Comparison of ENCODE assay signal across 10 cellular contexts in genomic region chr2:234955091-234955511, GRCh38. TPM values are rescaled to one million over a fixed set of nuclear protein-coding genes. Genes with fewer than 3 reads are reported as not detected.
DNase-seq lines count a peak whose midpoint lies in the region; ATAC-seq, FAIRE-seq and TF ChIP-seq lines count a peak whose summit lies in the region.
"Had no signal": no experiment of that assay in that cellular context is flagged by ENCODE, and none has a peak within 500 bp of the region (broad histone marks: within the 10 kb centered on the region; RNA-seq: fewer than 3 reads in every experiment).

No MANE protein-coding gene starts in this region.

- no peak overlapping the region for H4K8ac ChIP-seq in trophoblast cell (ENCODE audit: low read depth, low read length)

- peak overlapping the region; percentile 7 for H3K9ac ChIP-seq in trophoblast cell (ENCODE audit: low read length)

- ATAC-seq in WTC11 (no peak), right cardiac atrium (no peak), GM18498 (IDR thresholded peaks at IDR 0.05; ENCODE audit: unreplicated experiment) (no peak), HG02885 (IDR thresholded peaks at IDR 0.05; ENCODE audit: poor library complexity, unreplicated experiment) (no peak)

- H3K79me1 ChIP-seq in trophoblast cell (ENCODE audit: low read length) = peaks cover 20% of the 10 kb centered on the region

- WGBS in right cardiac atrium = 86% methylated on average over 13 of the region's 13 CpGs
- WGBS in trophoblast cell (ENCODE audit: extremely low coverage, insufficient coverage, insufficient read length) = no CpG with 5 or more reads among the region's 13 CpGs

- no peak overlapping the region for H2BK12ac ChIP-seq in trophoblast cell (ENCODE audit: low read length)

- no peaks in the 10 kb centered on the region for H3K9me3 Mint-ChIP-seq in WTC11

- intact Hi-C loops in right cardiac atrium (cut with DNase I) = loop anchor here in 1 of 4 donors (10.0 kb wide), 1 partner anchor 100 kb away; no protein-coding TSS in a partner anchor

- peak overlapping the region; percentile 42 for H3K4ac ChIP-seq in trophoblast cell (ENCODE audit: low read depth, low read length)

- H3K27me3 Mint-ChIP-seq in WTC11 (ENCODE audit: low read depth) = peaks cover 22% of the 10 kb centered on the region

- H3K27me3 ChIP-seq in right cardiac atrium (ENCODE audit: control insufficient read depth, insufficient read depth) (no peaks in the 10 kb centered on the region), trophoblast cell (ENCODE audit: insufficient read depth, low read length) (no peaks in the 10 kb centered on the region)

- no peak for TF ChIP-seq CTCF in WTC11 (IDR thresholded peaks at IDR 0.05)

- POLR2A ChIA-PET in WTC11 (lab: Charles Lee) = no interaction called here

- H2AK5ac ChIP-seq in trophoblast cell (ENCODE audit: low read length) = no peak overlapping the region

- no peak for FAIRE-seq in GM19239 (lab: Jason Lieb, UNC)
- FAIRE-seq: bronchial epithelial cell had no signal

- H3K23ac ChIP-seq in trophoblast cell (ENCODE audit: low read length) = no peak overlapping the region

- H3K27ac ChIP-seq in right cardiac atrium (ENCODE audit: low read length) (peak overlapping the region; percentile 26), trophoblast cell (ENCODE audit: low read depth, low read length) (no peak overlapping the region)

- no peak overlapping the region for H3K18ac ChIP-seq in trophoblast cell (ENCODE audit: low read length)

- peak overlapping the region; percentile 90 for H3K27ac Mint-ChIP-seq in WTC11

- H3K4me1 ChIP-seq in right cardiac atrium (ENCODE audit: control insufficient read depth, insufficient read depth, low read length) (peaks cover 8% of the 10 kb centered on the region), trophoblast cell (ENCODE audit: control insufficient read depth in 1 of 2, insufficient read depth in 2 of 2, low read length in 2 of 2) (peaks cover 13 to 29% of the 10 kb centered on the region in 2 experiments)

- no peak overlapping the region for H4K12ac ChIP-seq in trophoblast cell (ENCODE audit: low read depth, low read length)

- no peak overlapping the region for H2BK120ac ChIP-seq in trophoblast cell (ENCODE audit: insufficient read depth, low read length, poor library complexity)

- H3K79me2 ChIP-seq in trophoblast cell (ENCODE audit: control insufficient read depth, insufficient read depth, low read length, poor library complexity) = peaks cover 31% of the 10 kb centered on the region

- H3K36me3 Mint-ChIP-seq in WTC11 = no peaks in the 10 kb centered on the region

- H3K9me3 ChIP-seq in right cardiac atrium (ENCODE audit: control insufficient read depth, low read length) (no peaks in the 10 kb centered on the region), trophoblast cell (ENCODE audit: insufficient read depth, low read depth, low read length) (no peaks in the 10 kb centered on the region)

- no peak overlapping the region for H2AFZ ChIP-seq in trophoblast cell (ENCODE audit: insufficient read depth, low read length, poor library complexity)

- H3K14ac ChIP-seq in trophoblast cell (ENCODE audit: low read length) = no peak overlapping the region

- peaks cover 81% of the 10 kb centered on the region for H3K4me1 Mint-ChIP-seq in WTC11

- peaks cover 0 to 6% of the 10 kb centered on the region in 2 experiments for H3K36me3 ChIP-seq in trophoblast cell (ENCODE audit: control insufficient read depth in 1 of 2, insufficient read depth in 2 of 2, low read length in 2 of 2)

- H3K4me2 ChIP-seq in trophoblast cell (ENCODE audit: low read length) = peak overlapping the region; percentile 72

- CTCF ChIA-PET in WTC11 (lab: Charles Lee) = interaction anchor here (0.7 to 1.4 kb wide), 6 partner anchors 9 to 410 kb away, joined by 3 to 5 read pairs (median 3); no protein-coding TSS in a partner anchor

- H3K4me3 ChIP-seq in right cardiac atrium (ENCODE audit: low read length) (no peak overlapping the region), trophoblast cell (ENCODE audit: low read depth, low read length) (no peak overlapping the region)

- H4K91ac ChIP-seq in trophoblast cell (ENCODE audit: low read depth, low read length) = no peak overlapping the region

- H2BK5ac ChIP-seq in trophoblast cell (ENCODE audit: low read depth, low read length, poor library complexity) = no peak overlapping the region

- H3K4me3 Mint-ChIP-seq in WTC11 = peak overlapping the region; percentile 84

- DNase-seq in D341Med (ENCODE audit: low spot score) (peak; percentile 20), WTC11 (ENCODE audit: low spot score) (peak; percentile 24), right cardiac atrium (no peak), trophoblast cell (no peak), glomerular visceral epithelial cell (ENCODE audit: extremely low spot score) (no peak), GM19239 (ENCODE audit: insufficient read length, low spot score) (no peak)
- DNase-seq: KG1 had no signal

TF ChIP-seq in WTC11, 78 proteins besides CTCF, POLR2A, EP300 and RAD21:
- TF ChIP-seq ZNF423 (CRISPR knock-in tag; IDR thresholded peaks at IDR 0.05) (no peak), ZNF416 (CRISPR knock-in tag; IDR thresholded peaks at IDR 0.05) (0 out of 2 replicates have a peak, but pooled peaks have one; percentile 50)
TF ChIP-seq in WTC11: peak in this region for 1.

RNA-seq across cellular contexts. Expression of gene SH3BP4, which starts 3.3 kb away (rescaled TPM):
- total RNA-seq in WTC11 (2021) = 31.1 to 44.4 TPM (median 32.6 TPM) in 3 replicates
- 10 to 100 TPM; 18.4 to 32.0 (median 21.6) TPM for total RNA-seq in right cardiac atrium
- polyA plus RNA-seq in right cardiac atrium = 12.3 TPM
- 35.4 and 36.3 TPM in 2 replicates for polyA plus RNA-seq in trophoblast cell (2013)

Comparison
In these comparisons a context has a peak if more than half of its experiments do, and no peak if none do; other contexts are left out.
1. DNase-seq: peak in D341Med (single experiment) and WTC11 (single experiment); none in right cardiac atrium (0 of 3), trophoblast cell (0 of 2), glomerular visceral epithelial cell (single experiment) and GM19239 (single experiment).